7 cellular contexts compared by ENCODE assay signal in the genomic region with DNA sequence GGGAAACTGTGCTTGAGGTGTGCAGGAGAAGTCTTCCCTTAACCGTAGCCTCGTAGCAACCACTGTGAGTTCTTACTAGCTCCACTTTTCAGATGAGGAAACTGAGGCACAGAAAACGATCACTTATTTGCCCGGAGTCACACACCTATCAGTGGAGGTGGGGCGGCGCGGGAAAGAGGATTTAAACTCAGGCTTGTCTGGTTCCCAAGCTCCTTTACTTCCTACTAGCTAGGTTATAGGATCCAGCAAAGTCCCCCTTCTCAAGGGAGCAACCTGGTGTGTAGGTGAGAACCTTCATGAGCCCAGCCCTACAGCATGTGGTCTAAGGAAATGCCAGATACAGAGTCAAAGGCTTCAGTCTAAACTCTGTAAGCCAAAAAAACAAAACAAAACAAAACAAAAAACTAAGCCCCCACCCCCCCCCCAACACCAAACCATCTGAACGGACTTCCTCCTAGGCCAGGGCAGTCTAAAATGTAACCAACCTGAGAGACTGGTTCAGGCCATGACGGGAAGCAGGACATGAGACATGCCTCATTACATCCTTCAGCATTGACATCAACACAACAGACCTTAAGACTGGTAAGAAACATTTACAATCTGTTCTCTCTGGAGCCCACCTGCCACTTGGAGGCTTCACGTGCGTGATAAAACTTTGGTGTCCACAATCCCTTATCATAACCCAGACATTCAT. TPM values are rescaled to one million over a fixed set of nuclear protein-coding genes. Genes with fewer than 3 reads are reported as not detected.
A peak's percentile ranks its signal among the peaks of the same experiment; 100 is the strongest.
DNase-seq lines count a peak whose midpoint lies in the region; ATAC-seq and TF ChIP-seq lines count a peak whose summit lies in the region.

No MANE protein-coding gene starts in this region.

- H3K23ac ChIP-seq in H9 (ENCODE audit: insufficient read length, low read depth, low read length), result no peak overlapping the region

- H3K36me3 Mint-ChIP-seq in H9 (ENCODE audit: insufficient read depth in 1 of 3, low read depth in 3 of 3) (no peaks in the 10 kb centered on the region), T-helper 17 cell (ENCODE audit: low read depth) (no peaks in the 10 kb centered on the region)

- no CpG with 5 or more reads among the region's 11 CpGs for WGBS in H9 (ENCODE audit: extremely low coverage, insufficient read length, low lambda C conversion rate)
- 39 to 69% methylated on average over 5 to 9 of the region's 11 CpGs for WGBS in gastroesophageal sphincter (ENCODE audit: low coverage in 1 of 2), 2 donors

- no peak overlapping the region for H2AK5ac ChIP-seq in H9 (ENCODE audit: insufficient read length, low read length)

- no peak overlapping the region for H2BK120ac ChIP-seq in H9 (ENCODE audit: low read depth, low read length, poor library complexity, severe bottlenecking)

- H3K79me1 ChIP-seq in H9 (ENCODE audit: insufficient read depth, low read depth, low read length, poor library complexity, severe bottlenecking), result no peaks in the 10 kb centered on the region

- no peaks in the 10 kb centered on the region for H3K9me3 Mint-ChIP-seq in H9

- H2AFZ ChIP-seq in H9 (ENCODE audit: low read length), result no peak overlapping the region

- H3K27me3 ChIP-seq in H9 (ENCODE audit: insufficient read depth, low read length) (no peaks in the 10 kb centered on the region), gastroesophageal sphincter (no peaks in the 10 kb centered on the region)

- peaks cover 9% of the 10 kb centered on the region; the same call in 1 of the 2 replicates for H3K79me2 ChIP-seq in H9 (ENCODE audit: insufficient read depth, low read length)

- H3K18ac ChIP-seq in H9 (ENCODE audit: insufficient read length, low read depth, low read length), result peak overlapping the region; percentile 23

- H2BK15ac ChIP-seq in H9 (ENCODE audit: low read depth, low read length), result no peak overlapping the region

- H4K91ac ChIP-seq in H9 (ENCODE audit: insufficient read length, low read depth, low read length), result no peak overlapping the region

- H3K36me3 ChIP-seq in gastroesophageal sphincter, result no peaks in the 10 kb centered on the region

- H4K8ac ChIP-seq in H9 (replicated peaks; ENCODE audit: insufficient read length, low read depth, low read length), result no peak overlapping the region

- H3K4ac ChIP-seq in H9 (ENCODE audit: low read depth, low read length), result no peak overlapping the region

- no peak overlapping the region for H3T11ph ChIP-seq in H9 (ENCODE audit: low read length)

- peak overlapping the region; percentile 52 to 94 (median 82); a peak in 5 of 7 replicates for H3K27ac Mint-ChIP-seq in H9
- H3K27ac Mint-ChIP-seq in T-helper 17 cell, result peak overlapping the region; percentile 92

- peak overlapping the region; percentile 2; the same call in 1 of the 2 replicates for H3K14ac ChIP-seq in H9 (ENCODE audit: insufficient read depth, low read length)

- peak overlapping the region; percentile 39 for H3K9ac ChIP-seq in H9 (ENCODE audit: extremely low read depth, insufficient read length, low read length)

- peaks cover 11% of the 10 kb centered on the region for H3K23me2 ChIP-seq in H9 (ENCODE audit: insufficient read length, low read depth, low read length, poor library complexity, severe bottlenecking)

- no peak overlapping the region for H2BK12ac ChIP-seq in H9 (ENCODE audit: insufficient read length, low read depth, low read length)

- no peak overlapping the region for H4K5ac ChIP-seq in H9 (ENCODE audit: insufficient read length, low read depth, low read length)

- TF ChIP-seq CTCF in H9 (conservative IDR thresholded peaks at IDR 0.05) (no peak), gastroesophageal sphincter (IDR thresholded peaks at IDR 0.05) (no peak)

- H3K9me3 ChIP-seq in H9 (ENCODE audit: control insufficient read depth, low read depth, low read length) (no peaks in the 10 kb centered on the region), T-helper 17 cell (ENCODE audit: control insufficient read depth, low read length, poor library complexity, severe bottlenecking) (no peaks in the 10 kb centered on the region), gastroesophageal sphincter (no peaks in the 10 kb centered on the region)

- no peaks in the 10 kb centered on the region for H3K4me1 ChIP-seq in H9 (ENCODE audit: insufficient read depth, low read length)
- H3K4me1 ChIP-seq in gastroesophageal sphincter, result peaks cover 0 to 42% (median 12%) of the 10 kb centered on the region in 3 donors

- H3K27ac ChIP-seq in H9 (ENCODE audit: insufficient read length, low read depth, low read length), result no peak overlapping the region
- peak overlapping the region; percentile 43 to 96 (median 94) for H3K27ac ChIP-seq in gastroesophageal sphincter

- H3K56ac ChIP-seq in H9 (ENCODE audit: insufficient read length, low read depth, low read length), result no peak overlapping the region

- H3K4me1 Mint-ChIP-seq in H9, result peaks cover 17 to 19% of the 10 kb centered on the region in 2 experiments
- peaks cover 24% of the 10 kb centered on the region for H3K4me1 Mint-ChIP-seq in T-helper 17 cell

- no peaks in the 10 kb centered on the region for H4K20me1 ChIP-seq in H9 (ENCODE audit: control insufficient read depth, insufficient read depth, insufficient read length)

- H3K4me3 ChIP-seq in gastroesophageal sphincter, result peak overlapping the region; percentile 78 to 84
- peak overlapping the region; percentile 96 for H3K4me3 ChIP-seq in skeletal muscle cell (ENCODE audit: low read depth, low read length)

- DNase-seq in H9, result no peak
- DNase-seq in T-helper 17 cell, result no peak
- no peak for DNase-seq in skeletal muscle cell (ENCODE audit: low read depth)

- H3K4me2 ChIP-seq in H9 (ENCODE audit: insufficient read depth, insufficient read length, low read length), result peak overlapping the region; percentile 65

- no peak for TF ChIP-seq EP300 in gastroesophageal sphincter (IDR thresholded peaks at IDR 0.05)

- ATAC-seq in T-helper 17 cell (no peak), gastroesophageal sphincter (no peak), HG03159 (IDR thresholded peaks at IDR 0.05; ENCODE audit: unreplicated experiment) (no peak), HG02852 (IDR thresholded peaks at IDR 0.05; ENCODE audit: unreplicated experiment) (no peak), HG03354 (IDR thresholded peaks at IDR 0.05; ENCODE audit: poor library complexity, severe bottlenecking, unreplicated experiment) (no peak)

- H3K27me3 Mint-ChIP-seq in H9 (ENCODE audit: low read depth) (no peaks in the 10 kb centered on the region), T-helper 17 cell (no peaks in the 10 kb centered on the region)

- H2BK20ac ChIP-seq in H9 (ENCODE audit: low read depth, low read length, poor library complexity, severe bottlenecking), result no peak overlapping the region

- no peak overlapping the region for H2BK5ac ChIP-seq in H9 (ENCODE audit: insufficient read length, low read length)

- no peak for TF ChIP-seq POLR2A in gastroesophageal sphincter (IDR thresholded peaks at IDR 0.05)

- peak overlapping the region; percentile 92 to 94 for H3K4me3 Mint-ChIP-seq in H9
- peak overlapping the region; percentile 94 for H3K4me3 Mint-ChIP-seq in T-helper 17 cell

RNA-seq across cellular contexts. Expression of a gene that starts 0.7 kb away (rescaled TPM):
- total RNA-seq in H9 (2021) (17.4 and 19.0 TPM in 2 replicates), T-helper 17 cell (10 to 100 TPM; 17.4 to 20.5 TPM), gastroesophageal sphincter (10 to 100 TPM; 26.8 to 33.0 (median 29.7) TPM)

RNA-seq across cellular contexts. Expression of a gene that starts 14.1 kb away (rescaled TPM):
- total RNA-seq in H9 (2021) (118 and 119 TPM in 2 replicates), T-helper 17 cell (100 to 1,000 TPM; 123 to 133 TPM), gastroesophageal sphincter (100 to 1,000 TPM in 2 of 4 donors, 10 to 100 TPM in 2; 85.8 to 117 (median 99.4) TPM)
